ENCODE assay signal across 1 cellular context in genomic region chr10:43752682-43753081, GRCh38.
TF ChIP-seq lines count a peak whose summit lies in the region.

No MANE protein-coding gene starts in this region.

TF ChIP-seq in H1, 55 proteins besides CTCF, POLR2A, EP300 and RAD21 (continued from another document):
- TF ChIP-seq TBP (IDR thresholded peaks at IDR 0.05; ENCODE audit: low read depth, low read length) (no peak), KDM4A (IDR thresholded peaks at IDR 0.05; ENCODE audit: low read depth, low read length, severe bottlenecking) (no peak), ZNF274 (IDR thresholded peaks at IDR 0.05; ENCODE audit: borderline replicate concordance, extremely low read depth, low read length) (no peak), EGR1 (IDR thresholded peaks at IDR 0.05; ENCODE audit: borderline replicate concordance, low read depth, low read length) (no peak), SP1 (IDR thresholded peaks at IDR 0.05; ENCODE audit: low read depth, low read length) (no peak), USF2 (IDR thresholded peaks at IDR 0.05; ENCODE audit: low read length) (no peak), BACH1 (IDR thresholded peaks at IDR 0.05; ENCODE audit: low read length) (no peak), CTBP2 (IDR thresholded peaks at IDR 0.05; ENCODE audit: borderline replicate concordance, insufficient read depth, insufficient read length, low read length) (no peak), JUN (IDR thresholded peaks at IDR 0.05; ENCODE audit: low read depth, low read length) (no peak), E2F6 (IDR thresholded peaks at IDR 0.05) (no peak), CBX5 (IDR thresholded peaks at IDR 0.05; ENCODE audit: low read depth, low read length) (no peak), SRF (IDR thresholded peaks at IDR 0.05; ENCODE audit: low read depth, low read length) (no peak), SAP30 (IDR thresholded peaks at IDR 0.05; ENCODE audit: insufficient read depth, insufficient replicate concordance, low read length) (no peak), GABPA (IDR thresholded peaks at IDR 0.05; ENCODE audit: borderline replicate concordance, insufficient read depth, low read length) (no peak), NANOG (IDR thresholded peaks at IDR 0.05; ENCODE audit: insufficient read depth, low read depth, low read length, poor library complexity, severe bottlenecking) (no peak)
